ENCODE assay signal across 2 cellular contexts in the genomic region with DNA sequence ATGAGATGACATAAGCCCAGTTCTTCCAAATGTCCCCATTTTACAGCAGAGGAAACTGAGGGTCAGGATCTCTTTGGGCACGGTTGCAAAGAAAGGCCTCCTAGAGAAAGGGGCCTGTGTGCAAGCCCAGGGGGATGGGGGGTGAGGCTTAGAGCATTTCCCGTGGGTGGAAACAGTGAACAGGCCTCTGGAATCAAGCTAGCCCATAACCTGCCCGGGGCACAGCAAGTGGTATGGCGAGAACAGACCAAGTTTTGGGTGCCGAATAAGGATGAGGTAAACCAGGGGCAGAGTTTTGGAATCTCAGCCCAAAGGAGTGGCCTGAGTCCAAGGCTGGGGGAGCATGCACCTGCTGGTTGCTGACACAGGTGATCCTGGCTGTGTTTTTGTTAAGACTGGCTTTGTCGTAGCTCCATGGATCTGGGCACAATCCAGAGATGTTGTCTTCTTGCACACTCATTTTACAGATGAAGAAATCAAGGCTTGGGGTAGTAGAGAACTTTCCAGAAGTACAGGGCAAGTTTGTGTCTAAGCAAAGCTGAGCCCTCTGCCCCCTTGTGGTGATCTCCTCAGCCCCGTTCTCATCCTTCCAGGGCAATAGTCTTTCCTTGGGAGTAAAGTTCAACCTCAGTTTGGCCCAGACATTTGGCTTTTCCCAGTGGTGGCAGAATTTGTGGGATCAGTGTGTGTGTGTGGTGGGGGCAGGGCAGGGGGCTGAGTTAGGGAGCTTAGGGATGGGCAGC.
TF ChIP-seq lines count a peak whose summit lies in the region.

No MANE protein-coding gene starts in this region.

TF ChIP-seq in GM12878, 131 proteins besides CTCF, POLR2A, EP300 and RAD21:
- TF ChIP-seq SMC3 (IDR thresholded peaks at IDR 0.05; ENCODE audit: borderline replicate concordance, low read length) (peak; percentile 11; the same call in 1 of the 2 replicates), SIN3A (IDR thresholded peaks at IDR 0.05; ENCODE audit: low read depth, low read length) (no peak)

TF ChIP-seq in GM12891, 5 proteins besides CTCF, POLR2A, EP300 and RAD21:
- no peak for TF ChIP-seq PAX5 (IDR thresholded peaks at IDR 0.05; ENCODE audit: insufficient read depth, low read length, severe bottlenecking)
- no peak for TF ChIP-seq TAF1 (IDR thresholded peaks at IDR 0.05; ENCODE audit: low read depth, low read length)
- TF ChIP-seq POLR2AphosphoS5 (IDR thresholded peaks at IDR 0.05; ENCODE audit: low read depth, low read length) = no peak
- no peak for TF ChIP-seq SPI1 (IDR thresholded peaks at IDR 0.05; ENCODE audit: low read depth, low read length)
- TF ChIP-seq POU2F2 (IDR thresholded peaks at IDR 0.05; ENCODE audit: low read depth, low read length) = no peak
